ENCODE assay signal across 10 cellular contexts in the genomic region with DNA sequence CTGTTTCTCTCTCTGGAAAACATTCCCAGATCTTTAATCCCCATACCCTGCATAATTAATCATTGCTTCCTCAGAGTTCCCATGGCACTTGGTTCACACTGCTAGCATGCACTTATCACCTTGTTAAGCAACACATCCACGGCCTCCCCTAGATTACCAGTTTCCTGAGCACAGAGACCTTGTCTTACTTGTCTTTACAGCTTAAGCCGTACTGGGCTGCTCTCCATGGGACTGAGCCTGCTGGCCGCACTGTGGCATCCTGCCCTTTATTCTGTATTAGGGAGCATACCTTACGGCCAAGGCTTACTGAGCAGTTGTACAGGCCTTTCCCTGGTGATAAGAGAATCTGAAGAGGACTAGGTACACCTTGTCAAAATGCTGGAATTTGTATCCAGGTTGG.
A peak's percentile ranks its signal among the peaks of the same experiment; 100 is the strongest.
DNase-seq lines count a peak whose midpoint lies in the region; ATAC-seq and TF ChIP-seq lines count a peak whose summit lies in the region.
"Had no signal": no experiment of that assay in that cellular context is flagged by ENCODE, and none has a peak within 500 bp of the region (broad histone marks: within the 10 kb centered on the region; RNA-seq: fewer than 3 reads in every experiment).

No MANE protein-coding gene starts in this region.

- no TSS peak for BruUV-seq in Panc1 (replicated peaks; lab: Mats Ljungman, UMichigan)

- no peak overlapping the region for H3K4me3 ChIP-seq in Panc1 (ENCODE audit: low read depth in 2 of 2, low read length in 2 of 2)
- no peak overlapping the region for H3K4me3 ChIP-seq in choroid plexus epithelial cell (ENCODE audit: low read depth, low read length)
- no peak overlapping the region for H3K4me3 ChIP-seq in left lung
- H3K4me3 ChIP-seq in suprapubic skin: no peak overlapping the region
- no peak overlapping the region for H3K4me3 ChIP-seq in testis

- TF ChIP-seq POLR2A in suprapubic skin (IDR thresholded peaks at IDR 0.05): no peak
- no peak for TF ChIP-seq POLR2A in testis (IDR thresholded peaks at IDR 0.05)

- no peak for TF ChIP-seq EP300 in suprapubic skin (IDR thresholded peaks at IDR 0.05)

- POLR2A ChIA-PET in Panc1 (lab: Charles Lee): interaction anchor here (0.5 kb wide), 1 partner anchor 573 kb away, joined by 5 read pairs; no protein-coding TSS in a partner anchor
- POLR2A ChIA-PET in activated CD4-positive, alpha-beta T cell treated with anti-CD3 and anti-CD28 coated beads, Interleukin-2, amount 10 ng/mL, durations not matched to agents 7 days and 5 days (lab: Charles Lee): interaction anchor here (0.6 kb wide), 1 partner anchor 9 kb away, joined by 3 read pairs; no protein-coding TSS in a partner anchor

- H3K4me1 ChIP-seq in Panc1 (ENCODE audit: control insufficient read depth, insufficient read depth, low read length): peaks cover 69% of the 10 kb centered on the region
- H3K4me1 ChIP-seq in left lung: peaks cover 15 to 56% of the 10 kb centered on the region in 2 donors
- H3K4me1 ChIP-seq in suprapubic skin: peaks cover 55% of the 10 kb centered on the region
- H3K4me1 ChIP-seq in testis: peaks cover 40% of the 10 kb centered on the region

- CTCF ChIA-PET in Panc1 (lab: Charles Lee): interaction anchor here (1.2 kb wide), 1 partner anchor 9 kb away, joined by 3 read pairs; no protein-coding TSS in a partner anchor
- CTCF ChIA-PET in activated CD4-positive, alpha-beta T cell treated with anti-CD3 and anti-CD28 coated beads, Interleukin-2, amount 10 ng/mL, durations not matched to agents 7 days and 5 days (lab: Charles Lee): interaction anchor here (1.1 to 2.4 kb wide), 2 partner anchors 9 to 545 kb away, joined by 3 to 5 read pairs; no protein-coding TSS in a partner anchor

- peaks cover 18% of the 10 kb centered on the region for H3K4me1 Mint-ChIP-seq in activated CD4-positive, alpha-beta T cell treated with anti-CD3 and anti-CD28 coated beads, Interleukin-2, amount 10 ng/mL, durations not matched to agents 7 days and 5 days

- ATAC-seq in Panc1 (no peak; the same call in 1 of the 2 replicates), left lung (peak; percentile 48)
- ATAC-seq: activated naive CD8-positive, alpha-beta T cell treated with anti-CD3 and anti-CD28 coated beads, Interleukin-2, amount 50 U/mL, for 24 hours had no signal

- intact Hi-C loops in Panc1 (cut with micrococcal nuclease; ENCODE audit: unreplicated experiment) (loop anchor here (5.0 to 10.0 kb wide), 2 partner anchors 79 to 247 kb away; a partner anchor contains a TSS), left lung (cut with DNase I) (loop anchor here in 1 of 2 donors (5.0 to 10.0 kb wide), 2 partner anchors 67 to 544 kb away; no protein-coding TSS in a partner anchor), testis (cut with DNase I; ENCODE audit: low total_unique reads) (loop anchor here (5.0 kb wide), 1 partner anchor 79 kb away; no protein-coding TSS in a partner anchor)

- no peaks in the 10 kb centered on the region for H3K36me3 Mint-ChIP-seq in activated CD4-positive, alpha-beta T cell treated with anti-CD3 and anti-CD28 coated beads, Interleukin-2, amount 10 ng/mL, durations not matched to agents 7 days and 5 days (ENCODE audit: low read depth)

- H3K9me3 ChIP-seq in Panc1 (ENCODE audit: control insufficient read depth, insufficient read depth, low read depth, low read length) (peaks cover 4% of the 10 kb centered on the region; the same call in 1 of the 2 replicates), left lung (no peaks in the 10 kb centered on the region), suprapubic skin (no peaks in the 10 kb centered on the region), testis (no peaks in the 10 kb centered on the region)

- 69% methylated on average over 4 of the region's 4 CpGs for WGBS in suprapubic skin
- 40 to 62% methylated on average over 3 to 4 of the region's 4 CpGs for WGBS in testis, 2 donors

- no peaks in the 10 kb centered on the region for H3K9me3 Mint-ChIP-seq in activated CD4-positive, alpha-beta T cell treated with anti-CD3 and anti-CD28 coated beads, Interleukin-2, amount 10 ng/mL, durations not matched to agents 7 days and 5 days
- H3K9me3 Mint-ChIP-seq: activated naive CD8-positive, alpha-beta T cell treated with anti-CD3 and anti-CD28 coated beads, Interleukin-2, amount 50 U/mL, for 24 hours had no signal

- H3K4me3 Mint-ChIP-seq in activated CD4-positive, alpha-beta T cell treated with anti-CD3 and anti-CD28 coated beads, Interleukin-2, amount 10 ng/mL, durations not matched to agents 7 days and 5 days: no peak overlapping the region
- H3K4me3 Mint-ChIP-seq: activated naive CD8-positive, alpha-beta T cell treated with anti-CD3 and anti-CD28 coated beads, Interleukin-2, amount 50 U/mL, for 24 hours had no signal

- H3K36me3 ChIP-seq in Panc1 (ENCODE audit: control insufficient read depth, insufficient read depth, low read length) (no peaks in the 10 kb centered on the region), left lung (no peaks in the 10 kb centered on the region), suprapubic skin (no peaks in the 10 kb centered on the region), testis (ENCODE audit: low read depth, missing control alignments) (no peaks in the 10 kb centered on the region)

- H3K27ac ChIP-seq in Panc1 (ENCODE audit: low read length) (peak overlapping the region; percentile 82), left lung (peak overlapping the region; percentile 61 to 63), suprapubic skin (peak overlapping the region; percentile 81), testis (peak overlapping the region in 1 of 2 donors; percentile 72)

- H3K27me3 ChIP-seq in Panc1 (ENCODE audit: control insufficient read depth, insufficient read depth, low read length) (no peaks in the 10 kb centered on the region), left lung (no peaks in the 10 kb centered on the region), suprapubic skin (no peaks in the 10 kb centered on the region), testis (no peaks in the 10 kb centered on the region)

- TF ChIP-seq CTCF in Panc1 (IDR thresholded peaks at IDR 0.05): no peak
- TF ChIP-seq CTCF in choroid plexus epithelial cell (conservative IDR thresholded peaks at IDR 0.05; ENCODE audit: low read depth, low read length): no peak
- TF ChIP-seq CTCF in left lung (IDR thresholded peaks at IDR 0.05): no peak
- no peak for TF ChIP-seq CTCF in suprapubic skin (IDR thresholded peaks at IDR 0.05)
- TF ChIP-seq CTCF in testis (IDR thresholded peaks at IDR 0.05): no peak

- DNase-seq in Panc1 (ENCODE audit: low read depth, low spot score) (no peak), choroid plexus epithelial cell (ENCODE audit: low read depth) (peak; percentile 53), left lung (peak in 1 of 2 donors; percentile 27), suprapubic skin (ENCODE audit: low spot score in 2 of 2) (no peak), NCI-H2196 treated with DMSO at 0.1 percent for 48 hours (lab: John Stamatoyannopoulos, UW; ENCODE audit: unreplicated experiment) (no peak), testis (no peak), HPDE6-E6E7 (ENCODE audit: extremely low spot score) (no peak)
- DNase-seq in activated CD4-positive, alpha-beta T cell treated with anti-CD3 and anti-CD28 coated beads, Interleukin-2, amount 10 ng/mL, durations not matched to agents 7 days and 5 days: no peak
- DNase-seq: activated naive CD8-positive, alpha-beta T cell treated with anti-CD3 and anti-CD28 coated beads, Interleukin-2, amount 50 U/mL, for 24 hours; Karpas-422 had no signal

- no peaks in the 10 kb centered on the region for H3K27me3 Mint-ChIP-seq in activated CD4-positive, alpha-beta T cell treated with anti-CD3 and anti-CD28 coated beads, Interleukin-2, amount 10 ng/mL, durations not matched to agents 7 days and 5 days
- H3K27me3 Mint-ChIP-seq: activated naive CD8-positive, alpha-beta T cell treated with anti-CD3 and anti-CD28 coated beads, Interleukin-2, amount 50 U/mL, for 24 hours had no signal

- no peak overlapping the region for H3K27ac Mint-ChIP-seq in activated CD4-positive, alpha-beta T cell treated with anti-CD3 and anti-CD28 coated beads, Interleukin-2, amount 10 ng/mL, durations not matched to agents 7 days and 5 days
- H3K27ac Mint-ChIP-seq: activated naive CD8-positive, alpha-beta T cell treated with anti-CD3 and anti-CD28 coated beads, Interleukin-2, amount 50 U/mL, for 24 hours had no signal

- in situ Hi-C loops in Panc1 (cut with HindIII; ENCODE audit: low pct_unique_long_range_greater_than_20kb, low sequenced_read_pairs): loop anchor here (25.0 kb wide), 1 partner anchor 524 kb away; no protein-coding TSS in a partner anchor
